1 cellular context compared by ENCODE assay signal in genomic region chr1:165858928-165859845, GRCh38.
TF ChIP-seq lines count a peak whose summit lies in the region.

No MANE protein-coding gene starts in this region.

TF ChIP-seq in IMR-90, 13 proteins besides CTCF, POLR2A, EP300 and RAD21:
- TF ChIP-seq, protein P1, sequence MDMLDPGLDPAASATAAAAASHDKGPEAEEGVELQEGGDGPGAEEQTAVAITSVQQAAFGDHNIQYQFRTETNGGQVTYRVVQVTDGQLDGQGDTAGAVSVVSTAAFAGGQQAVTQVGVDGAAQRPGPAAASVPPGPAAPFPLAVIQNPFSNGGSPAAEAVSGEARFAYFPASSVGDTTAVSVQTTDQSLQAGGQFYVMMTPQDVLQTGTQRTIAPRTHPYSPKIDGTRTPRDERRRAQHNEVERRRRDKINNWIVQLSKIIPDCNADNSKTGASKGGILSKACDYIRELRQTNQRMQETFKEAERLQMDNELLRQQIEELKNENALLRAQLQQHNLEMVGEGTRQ (IDR thresholded peaks at IDR 0.05; ENCODE audit: low read depth, low read length), result no peak
